ENCODE assay signal across 1 cellular context in genomic region chr6:50093116-50093937, GRCh38.
TF ChIP-seq lines count a peak whose summit lies in the region.

No MANE protein-coding gene starts in this region.

TF ChIP-seq in HepG2, 621 proteins besides CTCF, POLR2A, EP300 and RAD21 (continued from another document and continues in another):
- TF ChIP-seq ZNF710 (CRISPR knock-in tag; IDR thresholded peaks at IDR 0.05; ENCODE audit: borderline replicate concordance) (peak; percentile 59; the same call in 1 of the 2 replicates), ZFAT (CRISPR knock-in tag; conservative IDR thresholded peaks at IDR 0.05) (no peak), HIC2 (CRISPR knock-in tag; IDR thresholded peaks at IDR 0.05; ENCODE audit: low read depth) (no peak), NR2F1 (CRISPR knock-in tag; IDR thresholded peaks at IDR 0.05) (peak in 1 of 2 experiments; percentile 47; a peak in 1 of 4 replicates), PPARG (CRISPR knock-in tag; conservative IDR thresholded peaks at IDR 0.05) (no peak), IRF2 (CRISPR knock-in tag; IDR thresholded peaks at IDR 0.05) (peak; percentile 88), IRF1 (CRISPR knock-in tag; IDR thresholded peaks at IDR 0.05; ENCODE audit: low read depth) (no peak), NFKBIZ (CRISPR knock-in tag; IDR thresholded peaks at IDR 0.05) (peak; percentile 91; the same call in 1 of the 2 replicates), ATF1 (CRISPR knock-in tag; IDR thresholded peaks at IDR 0.05) (no peak), ZNF768 (CRISPR knock-in tag; IDR thresholded peaks at IDR 0.05) (no peak), GRHL1 (CRISPR knock-in tag; conservative IDR thresholded peaks at IDR 0.05) (no peak), THYN1 (CRISPR knock-in tag; IDR thresholded peaks at IDR 0.05; ENCODE audit: borderline replicate concordance, low read depth) (no peak), MXD4 (CRISPR knock-in tag; IDR thresholded peaks at IDR 0.05) (peak; percentile 32; the same call in 1 of the 2 replicates), HOXA9 (CRISPR knock-in tag; IDR thresholded peaks at IDR 0.05; ENCODE audit: borderline replicate concordance) (no peak), SIN3A (IDR thresholded peaks at IDR 0.05; ENCODE audit: borderline replicate concordance, low read depth, low read length) (peak; percentile 88), FOXJ3 (CRISPR knock-in tag; IDR thresholded peaks at IDR 0.05; ENCODE audit: borderline replicate concordance) (peak; percentile 94), DR1 (CRISPR knock-in tag; IDR thresholded peaks at IDR 0.05) (no peak), ARNT (IDR thresholded peaks at IDR 0.05) (no peak), GATAD1 (CRISPR knock-in tag; IDR thresholded peaks at IDR 0.05) (peak; percentile 35; the same call in 1 of the 2 replicates), WIZ (CRISPR knock-in tag; IDR thresholded peaks at IDR 0.05) (no peak), ATF7 (IDR thresholded peaks at IDR 0.05) (peak; percentile 32; the same call in 1 of the 2 replicates), ATF7 (CRISPR knock-in tag; IDR thresholded peaks at IDR 0.05) (no peak; the same call in 1 of the 2 replicates), ZNF124 (CRISPR knock-in tag; IDR thresholded peaks at IDR 0.05) (no peak), FOXC1 (CRISPR knock-in tag; IDR thresholded peaks at IDR 0.05; ENCODE audit: borderline replicate concordance) (peak; percentile 36; the same call in 1 of the 2 replicates), NCOA2 (CRISPR knock-in tag; IDR thresholded peaks at IDR 0.05) (peak; percentile 85), GATA4 (IDR thresholded peaks at IDR 0.05; ENCODE audit: borderline replicate concordance, low read depth) (peak; percentile 79; the same call in 1 of the 2 replicates), RBAK (CRISPR knock-in tag; IDR thresholded peaks at IDR 0.05) (no peak), SKI (IDR thresholded peaks at IDR 0.05; ENCODE audit: partially characterized antibody) (peak; percentile 79), CHD4 (IDR thresholded peaks at IDR 0.05; ENCODE audit: borderline replicate concordance, low read length) (peak; percentile 94), KLF16 (CRISPR knock-in tag; IDR thresholded peaks at IDR 0.05) (peak in 1 of 2 experiments; percentile 56; a peak in 2 of 4 replicates), PITX1 (CRISPR knock-in tag; IDR thresholded peaks at IDR 0.05) (peak; percentile 21; the same call in 1 of the 2 replicates), TAF15 (IDR thresholded peaks at IDR 0.05; ENCODE audit: low read depth, low read length, poor library complexity, severe bottlenecking) (no peak), SP140L (CRISPR knock-in tag; IDR thresholded peaks at IDR 0.05; ENCODE audit: borderline replicate concordance) (no peak; the same call in 1 of the 2 replicates), SAP130 (CRISPR knock-in tag; IDR thresholded peaks at IDR 0.05; ENCODE audit: low read depth) (peak; percentile 97), PHB2 (IDR thresholded peaks at IDR 0.05; ENCODE audit: partially characterized antibody) (no peak), ZNF747 (CRISPR knock-in tag; IDR thresholded peaks at IDR 0.05; ENCODE audit: borderline replicate concordance) (no peak), TGIF2 (CRISPR knock-in tag; IDR thresholded peaks at IDR 0.05) (peak; percentile 99), KDM3A (CRISPR knock-in tag; IDR thresholded peaks at IDR 0.05; ENCODE audit: low read depth) (peak; percentile 17; the same call in 1 of the 2 replicates), HDAC6 (IDR thresholded peaks at IDR 0.05; ENCODE audit: low read depth, low read length) (no peak), ZNF83 (CRISPR knock-in tag; IDR thresholded peaks at IDR 0.05; ENCODE audit: borderline replicate concordance) (no peak), ZNF567 (CRISPR knock-in tag; IDR thresholded peaks at IDR 0.05; ENCODE audit: borderline replicate concordance) (no peak), MYPOP (CRISPR knock-in tag; IDR thresholded peaks at IDR 0.05) (0 out of 2 replicates have a peak, but pooled peaks have one; percentile 31), ZNF331 (CRISPR knock-in tag; IDR thresholded peaks at IDR 0.05) (no peak), KDM6A (CRISPR knock-in tag; IDR thresholded peaks at IDR 0.05; ENCODE audit: low read depth) (peak; percentile 89), SP1 (IDR thresholded peaks at IDR 0.05) (no peak), SP1 (CRISPR knock-in tag; IDR thresholded peaks at IDR 0.05) (no peak), ZNF891 (CRISPR knock-in tag; IDR thresholded peaks at IDR 0.05) (no peak), ZFY (CRISPR knock-in tag; IDR thresholded peaks at IDR 0.05) (peak; percentile 46; the same call in 1 of the 2 replicates), ZNF816 (CRISPR knock-in tag; IDR thresholded peaks at IDR 0.05; ENCODE audit: borderline replicate concordance) (no peak), CREM (IDR thresholded peaks at IDR 0.05) (peak; percentile 80), CREM (CRISPR knock-in tag; IDR thresholded peaks at IDR 0.05) (no peak), ZNF512 (CRISPR knock-in tag; IDR thresholded peaks at IDR 0.05) (no peak), FOXP4 (CRISPR knock-in tag; IDR thresholded peaks at IDR 0.05) (peak; percentile 96), ZNF780A (CRISPR knock-in tag; IDR thresholded peaks at IDR 0.05) (no peak), RNF2 (conservative IDR thresholded peaks at IDR 0.05; ENCODE audit: low read depth) (no peak), ZNF33B (CRISPR knock-in tag; IDR thresholded peaks at IDR 0.05) (no peak), ZNF282 (IDR thresholded peaks at IDR 0.05; ENCODE audit: partially characterized antibody) (no peak), ATF2 (CRISPR knock-in tag; IDR thresholded peaks at IDR 0.05) (peak; percentile 79; the same call in 1 of the 2 replicates), SYNCRIP (IDR thresholded peaks at IDR 0.05; ENCODE audit: insufficient read depth, low read depth, low read length) (no peak), REXO4 (CRISPR knock-in tag; IDR thresholded peaks at IDR 0.05; ENCODE audit: borderline replicate concordance) (no peak), MTA3 (CRISPR knock-in tag; IDR thresholded peaks at IDR 0.05) (no peak), ZHX1 (CRISPR knock-in tag; IDR thresholded peaks at IDR 0.05; ENCODE audit: low read depth) (peak; percentile 63)
